In the genomic region with DNA sequence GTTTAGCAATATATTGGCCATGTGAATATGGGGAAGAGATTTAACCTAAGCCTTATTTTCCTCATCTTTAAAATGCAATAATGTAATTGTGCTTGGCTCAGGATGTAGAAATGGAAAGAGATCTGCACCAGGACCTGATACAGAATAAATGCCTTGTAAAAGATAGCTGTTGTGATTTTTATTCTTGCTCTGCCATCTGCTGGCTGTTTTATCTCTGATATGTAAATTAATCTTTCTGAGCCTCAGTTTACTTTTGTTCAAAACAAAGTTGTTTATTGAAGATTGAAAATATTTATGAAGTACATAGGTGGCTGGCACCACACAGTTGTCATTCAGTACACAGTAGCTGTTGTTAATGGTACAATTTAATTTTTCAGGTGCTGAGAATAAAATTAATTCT, we compare ENCODE assay signal across 12 cellular contexts. TPM values are rescaled to one million over a fixed set of nuclear protein-coding genes. Genes with fewer than 3 reads are reported as not detected.
A peak's percentile ranks its signal among the peaks of the same experiment; 100 is the strongest.
DNase-seq lines count a peak whose midpoint lies in the region; ATAC-seq and TF ChIP-seq lines count a peak whose summit lies in the region.
"Had no signal": no experiment of that assay in that cellular context is flagged by ENCODE, and none has a peak within 500 bp of the region (broad histone marks: within the 10 kb centered on the region; RNA-seq: fewer than 3 reads in every experiment).

No MANE protein-coding gene starts in this region.

- no peak overlapping the region for H3K4me3 ChIP-seq in heart right ventricle
- no peak overlapping the region for H3K4me3 ChIP-seq in upper lobe of right lung
- H3K4me3 ChIP-seq: BLaER1 treated with 17β-estradiol and CSF1 and Interleukin-3, amounts not matched to agents 10 nM and 100 nM; sigmoid colon had no signal

- intact Hi-C loops in heart right ventricle (cut with DNase I) (no loop called here), left ventricle myocardium superior (cut with micrococcal nuclease) (no loop called here), upper lobe of right lung (cut with DNase I) (no loop called here)

- DNase-seq in heart right ventricle (no peak), left ventricle myocardium superior (no peak), left lobe of liver (ENCODE audit: low spot score) (no peak), upper lobe of right lung (no peak)
- DNase-seq: activated CD4-positive, alpha-beta T cell treated with anti-CD3 and anti-CD28 coated beads for 48 hours; NCI-H510A; sigmoid colon had no signal

- no peaks in the 10 kb centered on the region for H3K36me3 ChIP-seq in heart right ventricle
- H3K36me3 ChIP-seq in upper lobe of right lung = no peaks in the 10 kb centered on the region
- H3K36me3 ChIP-seq: sigmoid colon had no signal

- H3K4me1 ChIP-seq in heart right ventricle = peaks cover 2 to 91% (median 51%) of the 10 kb centered on the region in 9 donors
- H3K4me1 ChIP-seq in upper lobe of right lung = peaks cover 28% of the 10 kb centered on the region

- ATAC-seq in heart right ventricle (no peak), left ventricle myocardium superior (no peak), left lobe of liver (peak; percentile 55), upper lobe of right lung (peak; percentile 30), HG03095 (IDR thresholded peaks at IDR 0.05; ENCODE audit: unreplicated experiment) (no peak), GM18870 (IDR thresholded peaks at IDR 0.05; ENCODE audit: unreplicated experiment) (no peak), HG03097 (IDR thresholded peaks at IDR 0.05; ENCODE audit: low FRiP score, unreplicated experiment) (no peak)

- peak in 6 of 9 donors; percentile 8 to 44 (median 30) for TF ChIP-seq CTCF in heart right ventricle (IDR thresholded peaks at IDR 0.05)
- peak; percentile 56 for TF ChIP-seq CTCF in VCaP (conservative IDR thresholded peaks at IDR 0.05)
- TF ChIP-seq CTCF in upper lobe of right lung (IDR thresholded peaks at IDR 0.05) = peak; percentile 32

- no peak overlapping the region for H3K27ac ChIP-seq in heart right ventricle
- H3K27ac ChIP-seq in VCaP = no peak overlapping the region
- H3K27ac ChIP-seq in upper lobe of right lung = no peak overlapping the region

- H3K9me3 ChIP-seq in heart right ventricle (no peaks in the 10 kb centered on the region), upper lobe of right lung (no peaks in the 10 kb centered on the region)
- H3K9me3 ChIP-seq: sigmoid colon had no signal

- H3K27me3 ChIP-seq in heart right ventricle (no peaks in the 10 kb centered on the region), upper lobe of right lung (no peaks in the 10 kb centered on the region)
- H3K27me3 ChIP-seq: BLaER1 treated with 17β-estradiol and CSF1 and Interleukin-3, amounts not matched to agents 10 nM and 100 nM; sigmoid colon had no signal

RNA-seq across cellular contexts. Expression of a gene that starts 21.9 kb away (rescaled TPM):
- total RNA-seq in heart right ventricle (10 to 100 TPM; 48.6 to 84.3 (median 66.3) TPM), left ventricle myocardium superior (84.3 TPM), left lobe of liver (35.5 TPM), upper lobe of right lung (30.5 TPM)
- polyA plus RNA-seq in heart right ventricle = 10 to 100 TPM in 1 of 2 donors, 1 to 10 TPM in 1; 9.1 to 17.1 TPM

RNA-seq across cellular contexts. Expression of a gene that starts 50.0 kb away (rescaled TPM):
- total RNA-seq in heart right ventricle (10 to 100 TPM in 9 of 10 donors, 1 to 10 TPM in 1; 9.7 to 22.4 (median 16.0) TPM), left ventricle myocardium superior (18.5 TPM), left lobe of liver (16.9 TPM), upper lobe of right lung (17.9 TPM)
- polyA plus RNA-seq in heart right ventricle = 10 to 100 TPM in 1 of 2 donors, 1 to 10 TPM in 1; 3.9 to 11.1 TPM

Comparison
In these comparisons a context has a peak if more than half of its experiments do, and no peak if none do; other contexts are left out.
1. ATAC-seq: peak in left lobe of liver (single experiment) and upper lobe of right lung (single experiment); none in heart right ventricle (0 of 8), left ventricle myocardium superior (single experiment), HG03095 (single experiment), GM18870 (single experiment) and HG03097 (single experiment).
2. Peak in every context shown above with its lines, with median percentiles within 50 percentile points of each other: CTCF ChIP-seq.